Comparison of ENCODE assay signal across 8 cellular contexts in the genomic region with DNA sequence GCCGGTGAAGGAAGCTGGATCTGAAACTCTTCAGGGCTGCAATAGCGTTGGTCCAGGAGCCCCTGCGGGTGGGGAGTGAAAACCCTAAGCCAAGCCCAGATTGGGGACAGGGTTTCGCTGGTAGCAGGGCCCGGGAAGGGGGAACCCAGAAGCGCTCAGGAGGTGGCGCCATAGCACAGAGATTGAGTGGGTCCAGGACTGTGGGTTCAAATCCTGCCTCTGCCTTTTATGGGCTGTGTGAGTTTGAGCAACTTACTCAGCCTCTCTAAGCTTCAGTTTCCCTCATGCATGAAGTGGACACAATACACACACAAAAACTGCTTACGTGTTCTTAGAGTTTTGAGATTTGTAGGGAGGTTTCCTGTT. TPM values are rescaled to one million over a fixed set of nuclear protein-coding genes. Genes with fewer than 3 reads are reported as not detected.
A peak's percentile ranks its signal among the peaks of the same experiment; 100 is the strongest.
DNase-seq lines count a peak whose midpoint lies in the region; ATAC-seq and TF ChIP-seq lines count a peak whose summit lies in the region.

No MANE protein-coding gene starts in this region.

- no peaks in the 10 kb centered on the region for H3K9me3 ChIP-seq in CD4-positive, CD25-positive, alpha-beta regulatory T cell (ENCODE audit: control insufficient read depth in 2 of 2, low read length in 2 of 2)
- H3K9me3 ChIP-seq in fibroblast of lung (ENCODE audit: control insufficient read depth, insufficient read depth, low read depth, low read length) (no peaks in the 10 kb centered on the region), vagina (no peaks in the 10 kb centered on the region)

- peak; percentile 73 to 81 for ATAC-seq in CD4-positive, CD25-positive, alpha-beta regulatory T cell (ENCODE audit: low read depth in 2 of 2)
- no peak for ATAC-seq in HG02840 (IDR thresholded peaks at IDR 0.05; ENCODE audit: low FRiP score, unreplicated experiment)

- TF ChIP-seq CTCF in LNCAP (IDR thresholded peaks at IDR 0.05) (peak; percentile 29; the same call in 1 of the 2 replicates), fibroblast of lung (conservative IDR thresholded peaks at IDR 0.05 in 1 of 2, IDR thresholded peaks at IDR 0.05 in 1 of 2; ENCODE audit: low read depth in 1 of 2, low read length in 2 of 2) (peak; percentile 9 to 36), vagina (IDR thresholded peaks at IDR 0.05) (peak in 1 of 3 experiments; percentile 11)

- no peaks in the 10 kb centered on the region for H3K36me3 ChIP-seq in CD4-positive, CD25-positive, alpha-beta regulatory T cell (ENCODE audit: control insufficient read depth, insufficient read depth, low read length)
- no peaks in the 10 kb centered on the region for H3K36me3 ChIP-seq in fibroblast of lung (ENCODE audit: control insufficient read depth, insufficient read depth, low read length)
- H3K36me3 ChIP-seq in vagina = no peaks in the 10 kb centered on the region

- no peak overlapping the region for H2AFZ ChIP-seq in fibroblast of lung (ENCODE audit: low read length)

- H3K36me3 Mint-ChIP-seq in CD4-positive, CD25-positive, alpha-beta regulatory T cell = peaks cover 5% of the 10 kb centered on the region

- peaks cover 16% of the 10 kb centered on the region for H3K27me3 Mint-ChIP-seq in CD4-positive, CD25-positive, alpha-beta regulatory T cell

- no peak for TF ChIP-seq POLR2A in vagina (IDR thresholded peaks at IDR 0.05)

- no peaks in the 10 kb centered on the region for H3K4me1 Mint-ChIP-seq in CD4-positive, CD25-positive, alpha-beta regulatory T cell

- no peaks in the 10 kb centered on the region for H3K4me1 ChIP-seq in CD4-positive, CD25-positive, alpha-beta regulatory T cell (ENCODE audit: control insufficient read depth, insufficient read depth, low read length, poor library complexity, severe bottlenecking)
- no peaks in the 10 kb centered on the region for H3K4me1 ChIP-seq in fibroblast of lung (ENCODE audit: control insufficient read depth, extremely low read depth, insufficient read depth, low read length)
- no peaks in the 10 kb centered on the region for H3K4me1 ChIP-seq in vagina

- H4K20me1 ChIP-seq in fibroblast of lung (ENCODE audit: control insufficient read depth, extremely low read depth, insufficient read depth, low read length) = no peaks in the 10 kb centered on the region

- no peak overlapping the region for H3K27ac Mint-ChIP-seq in CD4-positive, CD25-positive, alpha-beta regulatory T cell

- no peak overlapping the region for H3K4me2 ChIP-seq in fibroblast of lung (ENCODE audit: extremely low read depth, insufficient read depth, low read length)

- H3K4me3 Mint-ChIP-seq in CD4-positive, CD25-positive, alpha-beta regulatory T cell = no peak overlapping the region

- H3K27me3 ChIP-seq in CD4-positive, CD25-positive, alpha-beta regulatory T cell (ENCODE audit: control insufficient read depth, insufficient read depth, low read length) = no peaks in the 10 kb centered on the region
- H3K27me3 ChIP-seq in fibroblast of lung (ENCODE audit: control insufficient read depth, insufficient read depth, low read length) (peaks cover 3% of the 10 kb centered on the region), vagina (no peaks in the 10 kb centered on the region)

- DNase-seq in CD4-positive, CD25-positive, alpha-beta regulatory T cell = peak; percentile 9 to 63 (median 46)
- DNase-seq in activated CD4-positive, alpha-beta T cell treated with anti-CD3 and anti-CD28 coated beads, Interleukin-2, amount 50 U/mL, for 48 hours = peak; percentile 71 to 77
- DNase-seq in fibroblast of lung (ENCODE audit: low read depth in 2 of 2) = peak in 1 of 2 donors; percentile 11
- DNase-seq in stimulated activated CD4-positive, alpha-beta T cell treated with anti-CD3 and anti-CD28 coated beads, Interleukin-4, amount 100 ng/mL, for 1 hour = peak; percentile 61
- DNase-seq in T1000 (lab: John Stamatoyannopoulos, UW) = no peak
- no peak for DNase-seq in vagina (ENCODE audit: extremely low spot score in 2 of 2)

- H3K27ac ChIP-seq in CD4-positive, CD25-positive, alpha-beta regulatory T cell (ENCODE audit: insufficient read depth, low read length, poor library complexity, severe bottlenecking) = no peak overlapping the region
- H3K27ac ChIP-seq in fibroblast of lung (ENCODE audit: insufficient read depth, low read length) = no peak overlapping the region
- H3K27ac ChIP-seq in vagina = no peak overlapping the region

- no peak overlapping the region for H3K9ac ChIP-seq in fibroblast of lung (ENCODE audit: insufficient read depth, low read length)

- H3K4me3 ChIP-seq in CD4-positive, CD25-positive, alpha-beta regulatory T cell (ENCODE audit: low read depth, low read length) = no peak overlapping the region
- no peak overlapping the region for H3K4me3 ChIP-seq in fibroblast of lung (replicated peaks in 1 of 4; ENCODE audit: control extremely low read depth in 1 of 4, insufficient read depth in 1 of 4, low read depth in 3 of 4, low read length in 4 of 4)
- no peak overlapping the region for H3K4me3 ChIP-seq in vagina

- intact Hi-C loops in vagina (cut with DNase I) = no loop called here

- peaks cover 0 to 1% (median 0%) of the 10 kb centered on the region in 7 donors for H3K9me3 Mint-ChIP-seq in CD4-positive, CD25-positive, alpha-beta regulatory T cell

- no peaks in the 10 kb centered on the region for H3K79me2 ChIP-seq in fibroblast of lung (ENCODE audit: control insufficient read depth, insufficient read depth, low read length)

RNA-seq across cellular contexts. Expression of a gene that starts 8.3 kb away (rescaled TPM):
- not detected for total RNA-seq in CD4-positive, CD25-positive, alpha-beta regulatory T cell
- not detected for polyA plus RNA-seq in CD4-positive, CD25-positive, alpha-beta regulatory T cell
- not detected in 2 replicates for total RNA-seq in fibroblast of lung
- not detected in 2 replicates for polyA plus RNA-seq in fibroblast of lung
- polyA plus RNA-seq in fibroblast of lung (2012) = not detected in 2 replicates
- not detected in 2 replicates for polyA minus RNA-seq in fibroblast of lung (ENCODE audit: low replicate concordance)
- not detected for total RNA-seq in vagina

RNA-seq across cellular contexts. Expression of a gene that starts 15.6 kb away (rescaled TPM):
- not detected for total RNA-seq in CD4-positive, CD25-positive, alpha-beta regulatory T cell
- not detected for polyA plus RNA-seq in CD4-positive, CD25-positive, alpha-beta regulatory T cell
- total RNA-seq in fibroblast of lung = not detected in 2 replicates
- polyA plus RNA-seq in fibroblast of lung = 0.02 TPM in 1 of 2 replicates, not detected in the other
- not detected in 2 replicates for polyA plus RNA-seq in fibroblast of lung (2012)
- not detected in 2 replicates for polyA minus RNA-seq in fibroblast of lung (ENCODE audit: low replicate concordance)
- total RNA-seq in vagina = 41.7 TPM

RNA-seq across cellular contexts. Expression of a gene that starts 32.4 kb away (rescaled TPM):
- total RNA-seq in CD4-positive, CD25-positive, alpha-beta regulatory T cell = not detected
- not detected for polyA plus RNA-seq in CD4-positive, CD25-positive, alpha-beta regulatory T cell
- not detected in 2 replicates for total RNA-seq in fibroblast of lung
- polyA plus RNA-seq in fibroblast of lung = not detected in 2 replicates
- not detected in 2 replicates for polyA plus RNA-seq in fibroblast of lung (2012)
- polyA minus RNA-seq in fibroblast of lung (ENCODE audit: low replicate concordance) = not detected in 2 replicates
- not detected for total RNA-seq in vagina

RNA-seq across cellular contexts. Expression of a gene that starts 36.3 kb away (rescaled TPM):
- not detected for total RNA-seq in CD4-positive, CD25-positive, alpha-beta regulatory T cell
- polyA plus RNA-seq in CD4-positive, CD25-positive, alpha-beta regulatory T cell = not detected
- total RNA-seq in fibroblast of lung (not detected in 2 replicates), vagina (not detected)
- polyA plus RNA-seq in fibroblast of lung = not detected in 2 replicates
- polyA plus RNA-seq in fibroblast of lung (2012) = not detected in 2 replicates
- not detected in 2 replicates for polyA minus RNA-seq in fibroblast of lung (ENCODE audit: low replicate concordance)

RNA-seq across cellular contexts. Expression of a gene that starts 55.8 kb away (rescaled TPM):
- total RNA-seq in CD4-positive, CD25-positive, alpha-beta regulatory T cell = not detected
- not detected for polyA plus RNA-seq in CD4-positive, CD25-positive, alpha-beta regulatory T cell
- not detected in 2 replicates for total RNA-seq in fibroblast of lung
- not detected in 2 replicates for polyA plus RNA-seq in fibroblast of lung
- not detected in 2 replicates for polyA plus RNA-seq in fibroblast of lung (2012)
- not detected in 2 replicates for polyA minus RNA-seq in fibroblast of lung (ENCODE audit: low replicate concordance)
- not detected for total RNA-seq in vagina

Comparison
In these comparisons a context has a peak if more than half of its experiments do, and no peak if none do; other contexts are left out.
1. DNase-seq: peak in CD4-positive, CD25-positive, alpha-beta regulatory T cell (3 of 3), activated CD4-positive, alpha-beta T cell treated with anti-CD3 and anti-CD28 coated beads, Interleukin-2, amount 50 U/mL, for 48 hours (2 of 2) and stimulated activated CD4-positive, alpha-beta T cell treated with anti-CD3 and anti-CD28 coated beads, Interleukin-4, amount 100 ng/mL, for 1 hour (single experiment); none in T1000 (single experiment) and vagina (0 of 2).
2. RNA of a gene that starts 15.6 kb away (total RNA-seq): 41.7 TPM in vagina (single experiment); not detected in CD4-positive, CD25-positive, alpha-beta regulatory T cell (single experiment) and not detected in fibroblast of lung; every median in the first group is over 10 times any median in the second.